10 cellular contexts compared by ENCODE assay signal in genomic region chr1:35029756-35030155, GRCh38. TPM values are rescaled to one million over a fixed set of nuclear protein-coding genes. Genes with fewer than 3 reads are reported as not detected.
DNase-seq lines count a peak whose midpoint lies in the region; ATAC-seq and TF ChIP-seq lines count a peak whose summit lies in the region.
"Had no signal": no experiment of that assay in that cellular context is flagged by ENCODE, and none has a peak within 500 bp of the region (broad histone marks: within the 10 kb centered on the region; RNA-seq: fewer than 3 reads in every experiment).

No MANE protein-coding gene starts in this region.

- POLR2A ChIA-PET in CD4-positive, alpha-beta T cell (lab: Charles Lee): interaction anchor here (0.6 to 3.2 kb wide), 3 partner anchors 45 to 145 kb away, joined by 3 to 28 read pairs (median 4); partner anchors contain the start of genes TMEM35B and ZMYM1

- DNase-seq in CD4-positive, alpha-beta T cell: no peak
- DNase-seq in HL-60 (ENCODE audit: low read depth in 1 of 2, low spot score in 1 of 2) (no peak), natural killer cell (no peak), ecto neural progenitor cell (ENCODE audit: low spot score) (no peak), DMS 273 treated with DMSO at 0.1 percent for 48 hours (lab: John Stamatoyannopoulos, UW) (no peak), middle frontal gyrus (ENCODE audit: extremely low spot score, low spot score) (no peak)
- DNase-seq: NCI-H1092; stimulated activated CD4-positive, alpha-beta T cell treated with anti-CD3 and anti-CD28 coated beads, Interleukin-4, amount 100 ng/mL, for 24 hours had no signal

- H3K9me3 ChIP-seq in CD4-positive, alpha-beta T cell (ENCODE audit: control insufficient read depth, low read length): no peaks in the 10 kb centered on the region

- H3K27me3 Mint-ChIP-seq in CD4-positive, alpha-beta T cell: no peaks in the 10 kb centered on the region
- peaks cover 11% of the 10 kb centered on the region for H3K27me3 Mint-ChIP-seq in brain
- H3K27me3 Mint-ChIP-seq in natural killer cell (ENCODE audit: low read depth in 2 of 2): no peaks in the 10 kb centered on the region

- H3K27me3 ChIP-seq in CD4-positive, alpha-beta T cell (ENCODE audit: control insufficient read depth, insufficient read depth, low read length): no peaks in the 10 kb centered on the region
- H3K27me3 ChIP-seq in HL-60 (ENCODE audit: insufficient read depth, poor library complexity, severe bottlenecking): no peaks in the 10 kb centered on the region

- intact Hi-C loops in CD4-positive, alpha-beta T cell (cut with DNase I, micrococcal nuclease): loop anchor here (2.0 to 10.0 kb wide), 5 partner anchors 41 to 525 kb away; partner anchors contain the start of genes KIAA0319L (in 1 of the 2), NCDN (in 1 of the 2), SFPQ (in 1 of the 2) and ZMYM1 (in 1 of the 2)
- intact Hi-C loops in natural killer cell (cut with micrococcal nuclease): loop anchor here (2.0 kb wide), 1 partner anchor 163 kb away; the partner anchor contains the start of gene SFPQ

- H3K4me3 ChIP-seq in HL-60 (replicated peaks; ENCODE audit: insufficient read depth, low read length): peak overlapping the region; percentile 70

- H3K36me3 Mint-ChIP-seq in CD4-positive, alpha-beta T cell (ENCODE audit: low read depth): peaks cover 44% of the 10 kb centered on the region
- peaks cover 41% of the 10 kb centered on the region for H3K36me3 Mint-ChIP-seq in brain
- peaks cover 7% of the 10 kb centered on the region for H3K36me3 Mint-ChIP-seq in natural killer cell

- TF ChIP-seq CTCF in CD4-positive, alpha-beta T cell (IDR thresholded peaks at IDR 0.05): no peak
- TF ChIP-seq CTCF in HL-60 (IDR thresholded peaks at IDR 0.05; ENCODE audit: insufficient read depth, low read length): no peak
- TF ChIP-seq CTCF in brain (conservative IDR thresholded peaks at IDR 0.05): no peak
- TF ChIP-seq CTCF in natural killer cell (IDR thresholded peaks at IDR 0.05): no peak

- no peaks in the 10 kb centered on the region for H3K9me3 Mint-ChIP-seq in CD4-positive, alpha-beta T cell
- peaks cover 9 to 26% (median 23%) of the 10 kb centered on the region in 5 experiments for H3K9me3 Mint-ChIP-seq in brain
- H3K9me3 Mint-ChIP-seq in natural killer cell: peaks cover 0 to 2% of the 10 kb centered on the region in 2 donors

- no peak overlapping the region for H3K27ac ChIP-seq in CD4-positive, alpha-beta T cell (ENCODE audit: low read depth, low read length)
- H3K27ac ChIP-seq in HL-60 (replicated peaks): peak overlapping the region; percentile 82; the same call in 1 of the 2 replicates

- H3K4me3 Mint-ChIP-seq in CD4-positive, alpha-beta T cell: peak overlapping the region; percentile 98
- H3K4me3 Mint-ChIP-seq in brain (peak overlapping the region; percentile 94 to 99 (median 98)), natural killer cell (peak overlapping the region; percentile 99)

- peak overlapping the region; percentile 89 for H3K27ac Mint-ChIP-seq in CD4-positive, alpha-beta T cell
- H3K27ac Mint-ChIP-seq in brain: peak overlapping the region in 2 of 5 experiments; percentile 28 to 98
- peak overlapping the region; percentile 93 to 94 for H3K27ac Mint-ChIP-seq in natural killer cell

- CTCF ChIA-PET in CD4-positive, alpha-beta T cell (lab: Charles Lee): interaction anchor here (1.2 to 3.0 kb wide), 3 partner anchors 14 to 177 kb away, joined by 3 to 9 read pairs (median 6); partner anchors contain the start of gene TMEM35B

- ATAC-seq in CD4-positive, alpha-beta T cell (ENCODE audit: poor library complexity): no peak
- ATAC-seq in natural killer cell (no peak), GM18870 (IDR thresholded peaks at IDR 0.05; ENCODE audit: unreplicated experiment) (no peak)

- peaks cover 52% of the 10 kb centered on the region for H3K4me1 Mint-ChIP-seq in CD4-positive, alpha-beta T cell (ENCODE audit: low read depth)
- H3K4me1 Mint-ChIP-seq in brain: peaks cover 46% of the 10 kb centered on the region
- H3K4me1 Mint-ChIP-seq in natural killer cell: peaks cover 47 to 49% of the 10 kb centered on the region in 2 donors

RNA-seq across cellular contexts. Expression of gene ZMYM6, which starts 2.0 kb away (rescaled TPM):
- total RNA-seq in CD4-positive, alpha-beta T cell: 10 to 100 TPM; 23.6 to 30.3 TPM
- polyA plus RNA-seq in brain (ENCODE audit: insufficient read depth, low read depth, low replicate concordance): 3.5 TPM
- total RNA-seq in natural killer cell: 10 to 100 TPM; 48.3 to 50.2 (median 48.8) TPM

RNA-seq across cellular contexts. Expression of gene TMEM35B, which starts 44.6 kb away (rescaled TPM):
- 1 to 10 TPM in 1 of 2 experiments, under 1 TPM in 1; 0.85 to 2.3 TPM for total RNA-seq in CD4-positive, alpha-beta T cell
- 18.5 TPM for polyA plus RNA-seq in brain (ENCODE audit: insufficient read depth, low read depth, low replicate concordance)
- total RNA-seq in natural killer cell: 10 to 100 TPM in 2 of 3 donors, 1 to 10 TPM in 1; 4.1 to 18.5 (median 10.5) TPM

RNA-seq across cellular contexts. Expression of gene ZMYM1, which starts 49.4 kb away (rescaled TPM):
- total RNA-seq in CD4-positive, alpha-beta T cell: 1 to 10 TPM; 6.3 to 6.7 TPM
- 1.9 TPM for polyA plus RNA-seq in brain (ENCODE audit: insufficient read depth, low read depth, low replicate concordance)
- 10 to 100 TPM; 15.0 to 19.1 (median 19.1) TPM for total RNA-seq in natural killer cell
